ENCODE assay signal across 19 cellular contexts in genomic region chr11:109859325-109859724, GRCh38.
A peak's percentile ranks its signal among the peaks of the same experiment; 100 is the strongest.
DNase-seq lines count a peak whose midpoint lies in the region; ATAC-seq, FAIRE-seq and TF ChIP-seq lines count a peak whose summit lies in the region.
"Had no signal": no experiment of that assay in that cellular context is flagged by ENCODE, and none has a peak within 500 bp of the region (broad histone marks: within the 10 kb centered on the region; RNA-seq: fewer than 3 reads in every experiment).

No MANE protein-coding gene starts in this region.

- POLR2A ChIA-PET in SK-N-SH (lab: Yijun Ruan, JAX): no interaction called here

- no peaks in the 10 kb centered on the region for H3K79me2 ChIP-seq in SK-N-SH (ENCODE audit: insufficient read depth)

- no peaks in the 10 kb centered on the region for H3F3A ChIP-seq in SK-N-SH (replicated peaks; ENCODE audit: insufficient read depth)

- no peaks in the 10 kb centered on the region for H3K27me3 ChIP-seq in SK-N-SH (ENCODE audit: insufficient read depth)
- H3K27me3 ChIP-seq in foreskin keratinocyte: no peaks in the 10 kb centered on the region
- H3K27me3 ChIP-seq: body of pancreas, gastroesophageal sphincter, tibial nerve had no signal

- no peak overlapping the region for H3K9ac ChIP-seq in SK-N-SH

- H4K20me1 ChIP-seq in SK-N-SH (ENCODE audit: insufficient read depth): no peaks in the 10 kb centered on the region

- no peak for TF ChIP-seq CTCF in SK-N-SH (IDR thresholded peaks at IDR 0.05)
- no peak for TF ChIP-seq CTCF in foreskin keratinocyte (conservative IDR thresholded peaks at IDR 0.05)

- no peak for FAIRE-seq in urothelium cell line (lab: Jason Lieb, UNC)
- FAIRE-seq: G401.6, GM19239, keratinocyte had no signal

- TF ChIP-seq EP300 in SK-N-SH (IDR thresholded peaks at IDR 0.05; ENCODE audit: borderline replicate concordance in 1 of 2, low read depth in 1 of 2, low read length in 1 of 2): no peak

- H3K4me1 ChIP-seq in SK-N-SH (ENCODE audit: control insufficient read depth in 1 of 2, insufficient read depth in 2 of 2, low read depth in 1 of 2, low read length in 1 of 2) (peaks cover 0 to 5% of the 10 kb centered on the region in 2 experiments; a peak in 1 of 4 replicates), foreskin keratinocyte (no peaks in the 10 kb centered on the region)
- H3K4me1 ChIP-seq: body of pancreas, gastroesophageal sphincter, tibial nerve had no signal

- no peak overlapping the region for H3K4me2 ChIP-seq in SK-N-SH

- CTCF ChIA-PET in SK-N-SH (lab: Yijun Ruan, JAX): no interaction called here

- no peak for DNase-seq in SK-N-SH
- DNase-seq in amniotic epithelial cell (ENCODE audit: low read depth): peak; percentile 93
- DNase-seq in foreskin keratinocyte: peak in 1 of 2 donors; percentile 45
- DNase-seq in urothelium cell line (ENCODE audit: low spot score): peak; percentile 10
- DNase-seq in NCI-H146 treated with DMSO at 0.1 percent for 48 hours (lab: John Stamatoyannopoulos, UW; ENCODE audit: unreplicated experiment): no peak
- no peak for DNase-seq in activated CD8-positive, alpha-beta memory T cell treated with anti-CD3 and anti-CD28 coated beads, Interleukin-2, amount 50 U/mL, for 4 hours
- DNase-seq: activated CD4-positive, alpha-beta T cell treated with anti-CD3 and anti-CD28 coated beads, Interleukin-2, amount 50 U/mL, for 48 hours; body of pancreas; effector CD4-positive, alpha-beta T cell; NCI-H2227 treated with DMSO at 0.1 percent for 48 hours; stimulated activated CD8-positive, alpha-beta memory T cell treated with anti-CD3 and anti-CD28 coated beads, Interleukin-4, amount 100 ng/mL, for 48 hours had no signal

- no peak overlapping the region for H2AFZ ChIP-seq in SK-N-SH (ENCODE audit: low read depth)

- 39% methylated on average over 2 of the region's 2 CpGs for WGBS in SK-N-SH (ENCODE audit: low lambda C conversion rate)

- ATAC-seq in SK-N-SH treated with all-trans-retinoic acid at 6 μM for 48 hours (no peak; the same call in 2 of the 3 replicates), foreskin keratinocyte (peak; percentile 46), HG02678 (IDR thresholded peaks at IDR 0.05; ENCODE audit: unreplicated experiment) (no peak)
- ATAC-seq: body of pancreas, gastroesophageal sphincter had no signal

- H3K9me2 ChIP-seq in SK-N-SH: no peaks in the 10 kb centered on the region

- no peaks in the 10 kb centered on the region for H3K9me3 ChIP-seq in SK-N-SH
- H3K9me3 ChIP-seq: body of pancreas, gastroesophageal sphincter, tibial nerve had no signal

- no peak overlapping the region for H3K4me3 ChIP-seq in SK-N-SH (ENCODE audit: low read depth in 2 of 2, low read length in 1 of 2)
- H3K4me3 ChIP-seq: body of pancreas, gastroesophageal sphincter, tibial nerve had no signal

- TF ChIP-seq RAD21 in SK-N-SH (IDR thresholded peaks at IDR 0.05; ENCODE audit: low read length): no peak

- H3K27ac ChIP-seq in SK-N-SH (ENCODE audit: low read depth in 2 of 2, low read length in 1 of 2): peak overlapping the region in 1 of 2 experiments; percentile 13; a peak in 2 of 4 replicates
- no peak overlapping the region for H3K27ac ChIP-seq in foreskin keratinocyte
- H3K27ac ChIP-seq: 22Rv1, body of pancreas, gastroesophageal sphincter, tibial nerve had no signal

- no peaks in the 10 kb centered on the region for H3K36me3 ChIP-seq in SK-N-SH (replicated peaks in 1 of 2; ENCODE audit: control insufficient read depth in 1 of 2, insufficient read depth in 2 of 2, low read length in 1 of 2)
- H3K36me3 ChIP-seq: gastroesophageal sphincter, tibial nerve had no signal

TF ChIP-seq in SK-N-SH, 30 proteins besides CTCF, POLR2A, EP300 and RAD21 (continues in another document):
- no peak for TF ChIP-seq YY1 (IDR thresholded peaks at IDR 0.05; ENCODE audit: low read depth)
- TF ChIP-seq PBX3 (IDR thresholded peaks at IDR 0.05): 0 out of 2 replicates have a peak, but pooled peaks have one; percentile 27
- no peak for TF ChIP-seq CHD2 (IDR thresholded peaks at IDR 0.05; ENCODE audit: low read length, partially characterized antibody)
- TF ChIP-seq FOSL2 (IDR thresholded peaks at IDR 0.05; ENCODE audit: borderline replicate concordance, low read depth): peak; percentile 27; the same call in 1 of the 2 replicates
- TF ChIP-seq MEF2A (IDR thresholded peaks at IDR 0.05; ENCODE audit: borderline replicate concordance, low read depth): no peak
- no peak for TF ChIP-seq NRF1 (IDR thresholded peaks at IDR 0.05; ENCODE audit: low read depth, low read length)
- TF ChIP-seq SIN3A (IDR thresholded peaks at IDR 0.05; ENCODE audit: borderline replicate concordance, low read depth, low read length): no peak
- TF ChIP-seq POLR2AphosphoS5 (IDR thresholded peaks at IDR 0.05; ENCODE audit: low read depth, low read length): no peak

TF ChIP-seq in SK-N-SH treated with all-trans-retinoic acid at 6 μM for 48 hours, 23 proteins besides CTCF, POLR2A, EP300 and RAD21:
- TF ChIP-seq ZNF565 (CRISPR knock-in tag; conservative IDR thresholded peaks at IDR 0.05; ENCODE audit: low read depth): no peak
- TF ChIP-seq ZNF8 (CRISPR knock-in tag; IDR thresholded peaks at IDR 0.05): no peak
- no peak for TF ChIP-seq ZNF70 (CRISPR knock-in tag; IDR thresholded peaks at IDR 0.05)
- TF ChIP-seq TOX (CRISPR knock-in tag; IDR thresholded peaks at IDR 0.05; ENCODE audit: borderline replicate concordance): no peak
- no peak for TF ChIP-seq ISL1 (CRISPR knock-in tag; IDR thresholded peaks at IDR 0.05)
- TF ChIP-seq POU6F1 (CRISPR knock-in tag; IDR thresholded peaks at IDR 0.05; ENCODE audit: borderline replicate concordance, low read depth): no peak
- no peak for TF ChIP-seq PPARA (CRISPR knock-in tag; IDR thresholded peaks at IDR 0.05; ENCODE audit: borderline replicate concordance)
- no peak for TF ChIP-seq RARB (CRISPR knock-in tag; IDR thresholded peaks at IDR 0.05)
- no peak for TF ChIP-seq OSR1 (CRISPR knock-in tag; IDR thresholded peaks at IDR 0.05)
- TF ChIP-seq ZFP3 (CRISPR knock-in tag; IDR thresholded peaks at IDR 0.05): no peak
- no peak for TF ChIP-seq CREB5 (CRISPR knock-in tag; IDR thresholded peaks at IDR 0.05; ENCODE audit: low read depth)
- no peak for TF ChIP-seq ZC3H10 (CRISPR knock-in tag; IDR thresholded peaks at IDR 0.05)
- no peak for TF ChIP-seq CSDC2 (CRISPR knock-in tag; IDR thresholded peaks at IDR 0.05)

Comparison
In these comparisons a context has a peak if more than half of its experiments do, and no peak if none do; other contexts are left out.
1. DNase-seq: peak in amniotic epithelial cell (single experiment) and urothelium cell line (single experiment); none in SK-N-SH (single experiment), NCI-H146 treated with DMSO at 0.1 percent for 48 hours (single experiment) and activated CD8-positive, alpha-beta memory T cell treated with anti-CD3 and anti-CD28 coated beads, Interleukin-2, amount 50 U/mL, for 4 hours (single experiment).